Comparison of ENCODE assay signal across 17 cellular contexts in the genomic region with DNA sequence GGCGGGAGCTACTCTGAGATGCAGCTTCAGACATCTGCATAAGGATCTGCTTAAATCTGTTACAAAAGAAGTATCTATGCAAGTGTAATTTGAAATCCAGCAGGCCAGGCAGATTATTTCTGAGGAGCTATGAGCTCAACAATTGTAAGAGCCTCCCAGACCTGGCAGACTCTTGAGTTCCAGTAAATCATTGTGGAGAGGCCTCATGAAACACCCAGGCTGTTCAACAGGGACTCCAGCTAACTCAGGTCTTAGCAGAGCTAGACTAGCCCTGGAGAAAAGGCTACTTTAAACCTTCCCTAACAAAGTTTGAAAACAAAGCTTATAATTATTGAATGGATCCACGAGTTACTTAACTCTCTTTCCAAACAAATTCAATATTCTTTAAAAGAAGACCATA.
DNase-seq lines count a peak whose midpoint lies in the region; ATAC-seq and TF ChIP-seq lines count a peak whose summit lies in the region.
"Had no signal": no experiment of that assay in that cellular context is flagged by ENCODE, and none has a peak within 500 bp of the region (broad histone marks: within the 10 kb centered on the region; RNA-seq: fewer than 3 reads in every experiment).

No MANE protein-coding gene starts in this region.

- H3K36me3 ChIP-seq in left lung (no peaks in the 10 kb centered on the region), colonic mucosa (no peaks in the 10 kb centered on the region)

- H3K9me3 ChIP-seq in left lung (peaks cover 0 to 5% of the 10 kb centered on the region in 2 donors), colonic mucosa (no peaks in the 10 kb centered on the region)

- intact Hi-C loops in left lung (cut with DNase I): no loop called here
- intact Hi-C loops in colonic mucosa (cut with DNase I): no loop called here

- ATAC-seq in left lung: peak; percentile 43
- no peak for ATAC-seq in GM18502 (IDR thresholded peaks at IDR 0.05; ENCODE audit: poor library complexity, unreplicated experiment)
- no peak for ATAC-seq in GM21825 (IDR thresholded peaks at IDR 0.05; ENCODE audit: unreplicated experiment)
- ATAC-seq: CD8-positive, alpha-beta T cell had no signal

- TF ChIP-seq CTCF in left lung (IDR thresholded peaks at IDR 0.05) (no peak), colonic mucosa (IDR thresholded peaks at IDR 0.05) (no peak)

- no peaks in the 10 kb centered on the region for H3K27me3 ChIP-seq in left lung
- H3K27me3 ChIP-seq in colonic mucosa: no peaks in the 10 kb centered on the region

- H3K4me1 ChIP-seq in left lung (no peaks in the 10 kb centered on the region), colonic mucosa (no peaks in the 10 kb centered on the region)

- no peak for TF ChIP-seq POLR2A in erythroblast (IDR thresholded peaks at IDR 0.05; ENCODE audit: low read length)

- H3K27ac ChIP-seq in left lung: no peak overlapping the region
- H3K27ac ChIP-seq in colonic mucosa: no peak overlapping the region

- DNase-seq in EL: peak; percentile 4
- peak; percentile 29 for DNase-seq in amniotic epithelial cell (ENCODE audit: low read depth)
- no peak for DNase-seq in left lung
- DNase-seq in skeletal muscle cell (ENCODE audit: low read depth): peak; percentile 12
- DNase-seq in erythroblast (lab: John Stamatoyannopoulos, UW): no peak
- DNase-seq in colonic mucosa: no peak
- DNase-seq: CD8-positive, alpha-beta T cell; DMS79 treated with DMSO at 0.1 percent for 48 hours; GF-D8; H9; MM.1S; NCI-H1105 treated with DMSO at 0.1 percent for 48 hours; NCI-H187; NCI-H2171; NCI-H510A had no signal

- H3K9ac ChIP-seq in colonic mucosa (ENCODE audit: low read depth in 2 of 2, low read length in 2 of 2): no peak overlapping the region

- H3K4me3 ChIP-seq in left lung (no peak overlapping the region), skeletal muscle cell (ENCODE audit: low read depth, low read length) (no peak overlapping the region), colonic mucosa (no peak overlapping the region)

Comparison
In these comparisons a context has a peak if more than half of its experiments do, and no peak if none do; other contexts are left out.
1. DNase-seq: peak in EL (single experiment), amniotic epithelial cell (single experiment) and skeletal muscle cell (single experiment); none in left lung (0 of 2), erythroblast (0 of 2) and colonic mucosa (single experiment).